ENCODE assay signal across 14 cellular contexts in genomic region chr12:112294793-112295192, GRCh38.
DNase-seq lines count a peak whose midpoint lies in the region; TF ChIP-seq lines count a peak whose summit lies in the region.
"Had no signal": no experiment of that assay in that cellular context is flagged by ENCODE, and none has a peak within 500 bp of the region (broad histone marks: within the 10 kb centered on the region; RNA-seq: fewer than 3 reads in every experiment).

No MANE protein-coding gene starts in this region.

- TF ChIP-seq POLR2A in Peyer's patch (IDR thresholded peaks at IDR 0.05), result no peak

- peaks cover 0 to 17% (median 6%) of the 10 kb centered on the region in 4 donors for H3K36me3 ChIP-seq in liver (ENCODE audit: control insufficient read depth in 4 of 4, insufficient read depth in 3 of 4, low read depth in 1 of 4, low read length in 3 of 4)
- peaks cover 0 to 24% (median 0%) of the 10 kb centered on the region in 3 donors for H3K36me3 ChIP-seq in Peyer's patch
- H3K36me3 ChIP-seq: SJSA1 had no signal

- TF ChIP-seq CTCF in liver (IDR thresholded peaks at IDR 0.05; ENCODE audit: low read depth, low read length, missing input control) (no peak), Peyer's patch (IDR thresholded peaks at IDR 0.05) (peak in 1 of 6 experiments; percentile 18)

- no peaks in the 10 kb centered on the region for H3K9me3 ChIP-seq in liver (ENCODE audit: control insufficient read depth in 4 of 4, low read length in 3 of 4)
- H3K9me3 ChIP-seq in Peyer's patch, result no peaks in the 10 kb centered on the region
- H3K9me3 ChIP-seq: SJSA1, thyroid gland had no signal

- no peaks in the 10 kb centered on the region for H3K27me3 ChIP-seq in liver (ENCODE audit: control insufficient read depth in 4 of 4, insufficient read depth in 4 of 4, low read length in 3 of 4)
- H3K27me3 ChIP-seq in Peyer's patch, result no peaks in the 10 kb centered on the region
- H3K27me3 ChIP-seq: SJSA1, thyroid gland had no signal

- DNase-seq in DMS53 (lab: John Stamatoyannopoulos, UW) (peak; percentile 42), DMS53 treated with DMSO at 0.1 percent for 48 hours (lab: John Stamatoyannopoulos, UW; ENCODE audit: unreplicated experiment) (no peak), LHCN-M2 (ENCODE audit: low read depth) (peak; percentile 24), amniotic epithelial cell (ENCODE audit: low read depth) (peak; percentile 49), A172 (ENCODE audit: low spot score) (no peak), NCI-H2107 treated with DMSO at 0.1 percent for 48 hours (lab: John Stamatoyannopoulos, UW; ENCODE audit: unreplicated experiment) (no peak), Peyer's patch (no peak)
- DNase-seq: 8988T; activated CD4-positive, alpha-beta T cell treated with anti-CD3 and anti-CD28 coated beads, Interleukin-2, amount 50 U/mL, for 1 hour; activated gamma-delta T cell; nephron progenitor cell; thyroid gland had no signal

- H3K4me3 ChIP-seq in liver (ENCODE audit: low read depth in 1 of 3, low read length in 3 of 3) (no peak overlapping the region), Peyer's patch (no peak overlapping the region)
- H3K4me3 ChIP-seq: SJSA1, thyroid gland had no signal

- WGBS in liver, result 95% methylated on average over 9 of the region's 9 CpGs

- no peak overlapping the region for H3K9ac ChIP-seq in liver (ENCODE audit: low read depth in 1 of 2, low read length in 2 of 2)

- peak; percentile 21 to 35 for TF ChIP-seq RAD21 in liver (IDR thresholded peaks at IDR 0.05)

- H3K4me1 ChIP-seq in liver (ENCODE audit: control insufficient read depth in 4 of 4, insufficient read depth in 4 of 4, low read length in 3 of 4) (no peaks in the 10 kb centered on the region), Peyer's patch (no peaks in the 10 kb centered on the region)
- H3K4me1 ChIP-seq: SJSA1, thyroid gland had no signal

- no peak overlapping the region for H3K27ac ChIP-seq in liver (ENCODE audit: low read depth in 1 of 2, low read length in 2 of 2)
- no peak overlapping the region for H3K27ac ChIP-seq in Peyer's patch
- H3K27ac ChIP-seq: SJSA1, thyroid gland had no signal

TF ChIP-seq in liver, 16 proteins besides CTCF, POLR2A, EP300 and RAD21:
- TF ChIP-seq, protein P1, sequence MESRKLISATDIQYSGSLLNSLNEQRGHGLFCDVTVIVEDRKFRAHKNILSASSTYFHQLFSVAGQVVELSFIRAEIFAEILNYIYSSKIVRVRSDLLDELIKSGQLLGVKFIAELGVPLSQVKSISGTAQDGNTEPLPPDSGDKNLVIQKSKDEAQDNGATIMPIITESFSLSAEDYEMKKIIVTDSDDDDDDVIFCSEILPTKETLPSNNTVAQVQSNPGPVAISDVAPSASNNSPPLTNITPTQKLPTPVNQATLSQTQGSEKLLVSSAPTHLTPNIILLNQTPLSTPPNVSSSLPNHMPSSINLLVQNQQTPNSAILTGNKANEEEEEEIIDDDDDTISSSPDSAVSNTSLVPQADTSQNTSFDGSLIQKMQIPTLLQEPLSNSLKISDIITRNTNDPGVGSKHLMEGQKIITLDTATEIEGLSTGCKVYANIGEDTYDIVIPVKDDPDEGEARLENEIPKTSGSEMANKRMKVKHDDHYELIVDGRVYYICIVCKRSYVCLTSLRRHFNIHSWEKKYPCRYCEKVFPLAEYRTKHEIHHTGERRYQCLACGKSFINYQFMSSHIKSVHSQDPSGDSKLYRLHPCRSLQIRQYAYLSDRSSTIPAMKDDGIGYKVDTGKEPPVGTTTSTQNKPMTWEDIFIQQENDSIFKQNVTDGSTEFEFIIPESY (IDR thresholded peaks at IDR 0.05), result no peak
- TF ChIP-seq TAF1 (conservative IDR thresholded peaks at IDR 0.05) (no peak), NR2F2 (IDR thresholded peaks at IDR 0.05) (no peak), HNF4G (IDR thresholded peaks at IDR 0.05) (no peak), EGR1 (IDR thresholded peaks at IDR 0.05; ENCODE audit: low read depth in 2 of 2) (no peak), FOXA2 (IDR thresholded peaks at IDR 0.05) (no peak), RXRA (IDR thresholded peaks at IDR 0.05) (no peak), JUND (IDR thresholded peaks at IDR 0.05) (no peak), FOXA1 (IDR thresholded peaks at IDR 0.05) (no peak), SP1 (IDR thresholded peaks at IDR 0.05) (no peak), YY1 (IDR thresholded peaks at IDR 0.05) (no peak), GABPA (IDR thresholded peaks at IDR 0.05 in 1 of 2, conservative IDR thresholded peaks at IDR 0.05 in 1 of 2) (no peak)
- TF ChIP-seq, protein P2, sequence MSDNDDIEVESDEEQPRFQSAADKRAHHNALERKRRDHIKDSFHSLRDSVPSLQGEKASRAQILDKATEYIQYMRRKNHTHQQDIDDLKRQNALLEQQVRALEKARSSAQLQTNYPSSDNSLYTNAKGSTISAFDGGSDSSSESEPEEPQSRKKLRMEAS (IDR thresholded peaks at IDR 0.05), result no peak
TF ChIP-seq in liver: peak in this region for 0.

Comparison
In these comparisons a context has a peak if more than half of its experiments do, and no peak if none do; other contexts are left out.
1. DNase-seq: peak in DMS53 (single experiment), LHCN-M2 (single experiment) and amniotic epithelial cell (single experiment); none in DMS53 treated with DMSO at 0.1 percent for 48 hours (single experiment), A172 (single experiment), NCI-H2107 treated with DMSO at 0.1 percent for 48 hours (single experiment) and Peyer's patch (0 of 3).